In the genomic region with DNA sequence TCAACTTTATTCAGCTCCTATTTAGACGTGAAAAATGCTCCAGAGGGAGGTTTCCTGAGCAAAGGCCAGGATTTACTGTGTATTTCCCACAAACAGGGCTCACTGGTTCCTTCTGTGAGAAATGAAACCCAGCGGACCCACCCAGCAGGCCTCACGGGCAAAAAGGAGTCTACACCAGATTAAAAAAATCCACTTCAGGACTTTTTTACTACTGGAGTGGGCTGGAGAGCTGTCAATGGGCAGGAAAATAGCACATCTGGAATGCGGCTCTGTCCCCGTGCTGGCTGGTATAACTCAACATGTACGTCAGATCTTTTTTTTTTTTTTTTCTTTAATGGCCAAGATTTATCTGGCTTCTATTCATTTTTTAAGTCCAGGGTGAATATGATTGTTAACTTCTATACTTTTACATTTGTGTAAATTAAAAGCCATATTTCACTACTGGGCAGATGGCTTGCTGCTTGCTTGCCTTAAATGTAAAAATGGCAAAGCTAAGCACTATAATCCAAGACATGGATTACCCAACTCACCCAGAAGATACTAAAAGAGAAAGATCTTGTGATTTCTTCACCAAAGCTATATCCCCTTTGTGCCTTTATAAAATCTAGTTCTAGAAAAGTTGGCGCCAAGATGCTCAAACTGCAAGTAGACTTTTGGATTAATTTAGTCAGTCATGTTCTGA, we compare ENCODE assay signal across 2 cellular contexts.
TF ChIP-seq lines count a peak whose summit lies in the region.

No MANE protein-coding gene starts in this region.

TF ChIP-seq in SK-N-SH, 30 proteins besides CTCF, POLR2A, EP300 and RAD21 (continued from another document):
- TF ChIP-seq ZBTB33 (IDR thresholded peaks at IDR 0.05; ENCODE audit: borderline replicate concordance, low read depth) (no peak), ELF1 (IDR thresholded peaks at IDR 0.05) (no peak), SMC3 (IDR thresholded peaks at IDR 0.05; ENCODE audit: low read depth, low read length) (no peak), RCOR1 (IDR thresholded peaks at IDR 0.05; ENCODE audit: low read length) (no peak), GABPA (IDR thresholded peaks at IDR 0.05; ENCODE audit: low read depth) (no peak), RFX5 (IDR thresholded peaks at IDR 0.05; ENCODE audit: low read length) (no peak), USF2 (IDR thresholded peaks at IDR 0.05; ENCODE audit: borderline replicate concordance, low read depth, low read length) (no peak), JUND (IDR thresholded peaks at IDR 0.05) (no peak), PBX3 (IDR thresholded peaks at IDR 0.05) (no peak), NRF1 (IDR thresholded peaks at IDR 0.05; ENCODE audit: low read depth, low read length) (no peak), POLR2AphosphoS5 (IDR thresholded peaks at IDR 0.05; ENCODE audit: low read depth, low read length) (no peak), NFIC (IDR thresholded peaks at IDR 0.05; ENCODE audit: borderline replicate concordance) (no peak), FOXJ3 (CRISPR knock-in tag; IDR thresholded peaks at IDR 0.05) (no peak), TEAD4 (IDR thresholded peaks at IDR 0.05; ENCODE audit: borderline replicate concordance, insufficient read depth) (no peak)
TF ChIP-seq in SK-N-SH: peak in this region for 0.

TF ChIP-seq in SK-N-SH treated with all-trans-retinoic acid at 6 μM for 48 hours, 23 proteins besides CTCF, POLR2A, EP300 and RAD21 (continued from another document):
- TF ChIP-seq CSRNP3 (CRISPR knock-in tag; IDR thresholded peaks at IDR 0.05) (no peak), CSDC2 (CRISPR knock-in tag; IDR thresholded peaks at IDR 0.05) (no peak), ZNF8 (CRISPR knock-in tag; IDR thresholded peaks at IDR 0.05) (no peak), TSHZ2 (CRISPR knock-in tag; IDR thresholded peaks at IDR 0.05) (no peak), GLIS3 (CRISPR knock-in tag; IDR thresholded peaks at IDR 0.05) (no peak), BACH2 (CRISPR knock-in tag; IDR thresholded peaks at IDR 0.05; ENCODE audit: borderline replicate concordance) (no peak), ZFP30 (CRISPR knock-in tag; IDR thresholded peaks at IDR 0.05) (no peak)
- TF ChIP-seq, protein P1, sequence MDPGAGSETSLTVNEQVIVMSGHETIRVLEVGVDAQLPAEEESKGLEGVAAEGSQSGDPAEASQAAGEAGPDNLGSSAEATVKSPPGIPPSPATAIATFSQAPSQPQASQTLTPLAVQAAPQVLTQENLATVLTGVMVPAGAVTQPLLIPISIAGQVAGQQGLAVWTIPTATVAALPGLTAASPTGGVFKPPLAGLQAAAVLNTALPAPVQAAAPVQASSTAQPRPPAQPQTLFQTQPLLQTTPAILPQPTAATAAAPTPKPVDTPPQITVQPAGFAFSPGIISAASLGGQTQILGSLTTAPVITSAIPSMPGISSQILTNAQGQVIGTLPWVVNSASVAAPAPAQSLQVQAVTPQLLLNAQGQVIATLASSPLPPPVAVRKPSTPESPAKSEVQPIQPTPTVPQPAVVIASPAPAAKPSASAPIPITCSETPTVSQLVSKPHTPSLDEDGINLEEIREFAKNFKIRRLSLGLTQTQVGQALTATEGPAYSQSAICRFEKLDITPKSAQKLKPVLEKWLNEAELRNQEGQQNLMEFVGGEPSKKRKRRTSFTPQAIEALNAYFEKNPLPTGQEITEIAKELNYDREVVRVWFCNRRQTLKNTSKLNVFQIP (CRISPR knock-in tag; IDR thresholded peaks at IDR 0.05; ENCODE audit: borderline replicate concordance, low read depth): no peak
TF ChIP-seq in SK-N-SH treated with all-trans-retinoic acid at 6 μM for 48 hours: peak in this region for 0.
